ENCODE assay signal across 2 cellular contexts in genomic region chr3:124396397-124396796, GRCh38.
TF ChIP-seq lines count a peak whose summit lies in the region.

No MANE protein-coding gene starts in this region.

TF ChIP-seq in liver, 16 proteins besides CTCF, POLR2A, EP300 and RAD21 (continued from another document):
- TF ChIP-seq ATF3 (IDR thresholded peaks at IDR 0.05) (no peak), SP1 (IDR thresholded peaks at IDR 0.05) (no peak), JUND (IDR thresholded peaks at IDR 0.05) (no peak), REST (IDR thresholded peaks at IDR 0.05) (no peak), FOXA2 (IDR thresholded peaks at IDR 0.05) (no peak), GABPA (IDR thresholded peaks at IDR 0.05 in 1 of 2, conservative IDR thresholded peaks at IDR 0.05 in 1 of 2) (no peak), HNF4G (IDR thresholded peaks at IDR 0.05) (no peak)

TF ChIP-seq in HepG2, 621 proteins besides CTCF, POLR2A, EP300 and RAD21 (continued from another document):
- TF ChIP-seq ZBTB49 (CRISPR knock-in tag; IDR thresholded peaks at IDR 0.05; ENCODE audit: borderline replicate concordance), result no peak
- TF ChIP-seq ZBTB4 (CRISPR knock-in tag; IDR thresholded peaks at IDR 0.05; ENCODE audit: borderline replicate concordance), result no peak
- no peak for TF ChIP-seq EED (CRISPR knock-in tag; IDR thresholded peaks at IDR 0.05)
- no peak for TF ChIP-seq POLR2G (IDR thresholded peaks at IDR 0.05; ENCODE audit: low read depth, low read length)
- no peak for TF ChIP-seq ZSCAN12 (CRISPR knock-in tag; IDR thresholded peaks at IDR 0.05)
- TF ChIP-seq HNF1A (IDR thresholded peaks at IDR 0.05; ENCODE audit: low read depth), result no peak
- no peak for TF ChIP-seq HNF1A (CRISPR knock-in tag; IDR thresholded peaks at IDR 0.05; ENCODE audit: borderline replicate concordance)
- TF ChIP-seq ATAD3A (CRISPR knock-in tag; IDR thresholded peaks at IDR 0.05), result no peak
- TF ChIP-seq NR2F1 (CRISPR knock-in tag; IDR thresholded peaks at IDR 0.05), result no peak
- TF ChIP-seq SUZ12 (IDR thresholded peaks at IDR 0.05; ENCODE audit: low read depth, low read length), result no peak
- TF ChIP-seq ZNF430 (CRISPR knock-in tag; IDR thresholded peaks at IDR 0.05), result no peak
- TF ChIP-seq GZF1 (CRISPR knock-in tag; IDR thresholded peaks at IDR 0.05), result no peak
